In genomic region chr1:192904438-192904895, GRCh38 we compare ENCODE assay signal across 8 cellular contexts.
DNase-seq lines count a peak whose midpoint lies in the region; ATAC-seq, FAIRE-seq and TF ChIP-seq lines count a peak whose summit lies in the region.

No MANE protein-coding gene starts in this region.

- CTCF ChIA-PET in AG04449 (lab: Yijun Ruan, JAX): no interaction called here
- CTCF ChIA-PET in GM12878 (lab: Yijun Ruan, JAX): interaction anchor here (0.6 to 1.3 kb wide), 2 partner anchors 100 to 467 kb away, joined by 3 read pairs; no protein-coding TSS in a partner anchor

- SMC1A ChIA-PET in GM12878 (lab: Charles Lee; ENCODE audit: uncharacterized antibody, unreplicated experiment): interaction anchor here (1.3 kb wide), 1 partner anchor 9 kb away, joined by 3 read pairs; no protein-coding TSS in a partner anchor

- H3K4me3 ChIP-seq in AG04449 (ENCODE audit: low read depth, low read length) (no peak overlapping the region), GM12878 (no peak overlapping the region), left lung (no peak overlapping the region)

- H3K9me3 ChIP-seq in GM12878 (replicated peaks; ENCODE audit: control insufficient read depth, insufficient read depth, low read length) (no peaks in the 10 kb centered on the region), left lung (no peaks in the 10 kb centered on the region)

- ATAC-seq in GM12878 (peak; percentile 36; the same call in 2 of the 3 replicates), left lung (peak; percentile 60)

- FAIRE-seq in GM12878 (lab: Jason Lieb, UNC): no peak

- H3K4me2 ChIP-seq in GM12878 (ENCODE audit: control insufficient read depth, insufficient read depth): no peak overlapping the region

- H3K79me2 ChIP-seq in GM12878 (ENCODE audit: control insufficient read depth, insufficient read depth, low read length): no peaks in the 10 kb centered on the region

- H3K9ac ChIP-seq in GM12878 (ENCODE audit: control insufficient read depth, insufficient read depth, low read length): no peak overlapping the region

- TF ChIP-seq EP300 in GM12878 (IDR thresholded peaks at IDR 0.05; ENCODE audit: borderline replicate concordance in 1 of 2, control insufficient read depth in 1 of 2, low read depth in 2 of 2, low read length in 2 of 2): no peak

- H3K4me1 ChIP-seq in GM12878 (ENCODE audit: control insufficient read depth, insufficient read depth, low read length) (no peaks in the 10 kb centered on the region), left lung (no peaks in the 10 kb centered on the region)

- H3K27me3 ChIP-seq in GM12878 (replicated peaks in 1 of 2; ENCODE audit: control insufficient read depth in 2 of 2, insufficient read depth in 2 of 2, low read length in 1 of 2) (no peaks in the 10 kb centered on the region), left lung (no peaks in the 10 kb centered on the region)

- no peaks in the 10 kb centered on the region for H4K20me1 ChIP-seq in GM12878 (ENCODE audit: control insufficient read depth, insufficient read depth)

- H3K36me3 ChIP-seq in GM12878 (ENCODE audit: control insufficient read depth in 2 of 2, insufficient read depth in 2 of 2, low read length in 1 of 2): no peaks in the 10 kb centered on the region
- no peaks in the 10 kb centered on the region for H3K36me3 ChIP-seq in left lung

- RAD21 ChIA-PET in GM12878 (lab: Charles Lee; ENCODE audit: unreplicated experiment): no interaction called here

- H2AFZ ChIP-seq in GM12878 (ENCODE audit: control insufficient read depth, low read depth, low read length): no peak overlapping the region

- no peak for TF ChIP-seq CTCF in AG04449 (IDR thresholded peaks at IDR 0.05; ENCODE audit: insufficient read depth, low read length, missing control alignments)
- no peak for TF ChIP-seq CTCF in GM12878 (IDR thresholded peaks at IDR 0.05 in 2 of 3, conservative IDR thresholded peaks at IDR 0.05 in 1 of 3; ENCODE audit: control insufficient read depth in 2 of 3, extremely low read depth in 1 of 3, insufficient read depth in 1 of 3, low read depth in 3 of 3, low read length in 3 of 3)
- TF ChIP-seq CTCF in left lung (IDR thresholded peaks at IDR 0.05): no peak

- intact Hi-C loops in GM12878 (cut with micrococcal nuclease; ENCODE audit: unreplicated experiment) (no loop called here), left lung (cut with DNase I) (no loop called here)

- no peak for TF ChIP-seq POLR2A in GM12878 (IDR thresholded peaks at IDR 0.05; ENCODE audit: low read depth, low read length)

- no peak for TF ChIP-seq RAD21 in GM12878 (IDR thresholded peaks at IDR 0.05; ENCODE audit: insufficient read depth, low read depth, low read length)

- H3K27ac ChIP-seq in GM12878 (ENCODE audit: control insufficient read depth, insufficient read depth) (no peak overlapping the region), left lung (no peak overlapping the region)

- BruUV-seq in GM12878 (replicated peaks; lab: Mats Ljungman, UMichigan): no TSS peak

- in situ Hi-C loops in GM12878 (cut with MboI): no loop called here

- POLR2A ChIA-PET in AG04449 (lab: Yijun Ruan, JAX): no interaction called here
- POLR2A ChIA-PET in GM12878 (lab: Charles Lee): interaction anchor here (0.6 kb wide), 1 partner anchor 176 kb away, joined by 3 read pairs; no protein-coding TSS in a partner anchor

- 0% methylated on average over 7 of the region's 7 CpGs for WGBS in GM12878 (ENCODE audit: insufficient coverage, insufficient replicate concordance, low lambda C conversion rate, missing lambda C conversion rate)

- DNase-seq in AG04449 (ENCODE audit: low read depth, low spot score): peak; percentile 54
- DNase-seq in H4 (ENCODE audit: low spot score): peak; percentile 25
- no peak for DNase-seq in GM12878 (ENCODE audit: low read depth, low spot score)
- DNase-seq in left lung: no peak
- DNase-seq in middle frontal gyrus (ENCODE audit: extremely low spot score, low spot score): no peak
- DNase-seq in SIG-M5 (lab: John Stamatoyannopoulos, UW): no peak
- no peak for DNase-seq in SW480 (ENCODE audit: low spot score)
- DNase-seq in Kasumi-1 (lab: John Stamatoyannopoulos, UW): no peak

TF ChIP-seq in GM12878, 131 proteins besides CTCF, POLR2A, EP300 and RAD21:
- TF ChIP-seq, protein P1, sequence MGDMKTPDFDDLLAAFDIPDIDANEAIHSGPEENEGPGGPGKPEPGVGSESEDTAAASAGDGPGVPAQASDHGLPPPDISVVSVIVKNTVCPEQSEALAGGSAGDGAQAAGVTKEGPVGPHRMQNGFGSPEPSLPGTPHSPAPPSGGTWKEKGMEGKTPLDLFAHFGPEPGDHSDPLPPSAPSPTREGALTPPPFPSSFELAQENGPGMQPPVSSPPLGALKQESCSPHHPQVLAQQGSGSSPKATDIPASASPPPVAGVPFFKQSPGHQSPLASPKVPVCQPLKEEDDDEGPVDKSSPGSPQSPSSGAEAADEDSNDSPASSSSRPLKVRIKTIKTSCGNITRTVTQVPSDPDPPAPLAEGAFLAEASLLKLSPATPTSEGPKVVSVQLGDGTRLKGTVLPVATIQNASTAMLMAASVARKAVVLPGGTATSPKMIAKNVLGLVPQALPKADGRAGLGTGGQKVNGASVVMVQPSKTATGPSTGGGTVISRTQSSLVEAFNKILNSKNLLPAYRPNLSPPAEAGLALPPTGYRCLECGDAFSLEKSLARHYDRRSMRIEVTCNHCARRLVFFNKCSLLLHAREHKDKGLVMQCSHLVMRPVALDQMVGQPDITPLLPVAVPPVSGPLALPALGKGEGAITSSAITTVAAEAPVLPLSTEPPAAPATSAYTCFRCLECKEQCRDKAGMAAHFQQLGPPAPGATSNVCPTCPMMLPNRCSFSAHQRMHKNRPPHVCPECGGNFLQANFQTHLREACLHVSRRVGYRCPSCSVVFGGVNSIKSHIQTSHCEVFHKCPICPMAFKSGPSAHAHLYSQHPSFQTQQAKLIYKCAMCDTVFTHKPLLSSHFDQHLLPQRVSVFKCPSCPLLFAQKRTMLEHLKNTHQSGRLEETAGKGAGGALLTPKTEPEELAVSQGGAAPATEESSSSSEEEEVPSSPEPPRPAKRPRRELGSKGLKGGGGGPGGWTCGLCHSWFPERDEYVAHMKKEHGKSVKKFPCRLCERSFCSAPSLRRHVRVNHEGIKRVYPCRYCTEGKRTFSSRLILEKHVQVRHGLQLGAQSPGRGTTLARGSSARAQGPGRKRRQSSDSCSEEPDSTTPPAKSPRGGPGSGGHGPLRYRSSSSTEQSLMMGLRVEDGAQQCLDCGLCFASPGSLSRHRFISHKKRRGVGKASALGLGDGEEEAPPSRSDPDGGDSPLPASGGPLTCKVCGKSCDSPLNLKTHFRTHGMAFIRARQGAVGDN (IDR thresholded peaks at IDR 0.05): no peak
- TF ChIP-seq CBX3 (IDR thresholded peaks at IDR 0.05; ENCODE audit: borderline replicate concordance, low read depth): no peak
- TF ChIP-seq SIX5 (IDR thresholded peaks at IDR 0.05; ENCODE audit: low read depth, low read length, severe bottlenecking): no peak
- TF ChIP-seq HDAC6 (IDR thresholded peaks at IDR 0.05; ENCODE audit: unreplicated experiment): no peak
- TF ChIP-seq PAX5 (IDR thresholded peaks at IDR 0.05; ENCODE audit: borderline replicate concordance, low read depth, low read length): no peak
- no peak for TF ChIP-seq BRCA1 (IDR thresholded peaks at IDR 0.05; ENCODE audit: low read depth, low read length)
- TF ChIP-seq SP1 (IDR thresholded peaks at IDR 0.05; ENCODE audit: low read depth, low read length): no peak

Comparison
In these comparisons a context has a peak if more than half of its experiments do, and no peak if none do; other contexts are left out.
1. DNase-seq: peak in AG04449 (single experiment) and H4 (single experiment); none in GM12878 (single experiment), left lung (0 of 2), middle frontal gyrus (single experiment), SIG-M5 (single experiment), SW480 (single experiment) and Kasumi-1 (0 of 2).